Comparison of ENCODE assay signal across 9 cellular contexts in the genomic region with DNA sequence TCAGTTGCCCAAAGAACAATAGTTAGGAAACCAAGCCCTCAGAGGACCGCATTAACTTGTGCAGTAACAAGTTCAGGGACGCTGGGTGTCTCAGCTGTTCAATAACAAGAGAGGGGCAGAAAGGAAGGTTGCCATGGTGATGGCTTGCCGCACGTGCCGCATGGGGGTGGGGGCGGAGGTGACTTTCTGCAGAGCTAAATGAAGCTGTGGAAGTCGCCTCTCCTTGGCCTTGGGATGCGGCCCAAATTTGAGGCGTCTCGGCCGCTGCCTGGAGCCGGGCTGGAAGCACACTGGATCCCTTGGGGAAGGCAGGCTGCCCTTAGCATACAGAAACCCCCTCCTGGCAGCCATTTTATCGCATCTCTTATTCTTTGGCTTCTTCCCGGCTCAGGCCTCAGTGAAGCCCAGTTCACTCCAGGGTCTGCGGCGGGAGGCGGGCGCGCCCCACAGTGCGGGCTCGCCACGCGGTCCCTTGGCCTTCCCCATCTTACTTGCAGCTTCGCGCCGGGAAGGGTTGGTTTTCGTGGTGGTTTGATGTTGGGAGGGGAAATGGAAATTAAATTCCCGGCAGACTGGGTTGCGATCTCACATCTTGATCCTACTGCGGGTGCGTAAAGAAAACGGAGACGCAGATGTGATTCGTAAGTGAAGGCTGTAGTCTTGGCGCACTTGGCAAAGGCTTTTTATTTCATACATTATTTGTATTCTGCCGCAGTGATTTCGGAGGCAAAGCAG.
DNase-seq lines count a peak whose midpoint lies in the region; ATAC-seq lines count a peak whose summit lies in the region.
"Had no signal": no experiment of that assay in that cellular context is flagged by ENCODE, and none has a peak within 500 bp of the region (broad histone marks: within the 10 kb centered on the region; RNA-seq: fewer than 3 reads in every experiment).

No MANE protein-coding gene starts in this region.

- H3K4me3 Mint-ChIP-seq in activated T-helper 17 cell treated with anti-CD3 and anti-CD28 coated beads, Interleukin-2, amount 50 U/mL, for 72 hours, result peak overlapping the region; percentile 37

- peak; percentile 46 for DNase-seq in left ventricle myocardium superior
- DNase-seq in putamen (ENCODE audit: low spot score), result peak; percentile 31
- DNase-seq in HuH-7.5 (ENCODE audit: low spot score), result no peak

- no peaks in the 10 kb centered on the region for H3K4me1 Mint-ChIP-seq in activated T-helper 17 cell treated with anti-CD3 and anti-CD28 coated beads, Interleukin-2, amount 50 U/mL, for 72 hours

- H3K36me3 Mint-ChIP-seq in activated T-helper 17 cell treated with anti-CD3 and anti-CD28 coated beads, Interleukin-2, amount 50 U/mL, for 72 hours (ENCODE audit: low read depth), result no peaks in the 10 kb centered on the region

- peaks cover 5% of the 10 kb centered on the region for H3K9me3 Mint-ChIP-seq in activated T-helper 17 cell treated with anti-CD3 and anti-CD28 coated beads, Interleukin-2, amount 50 U/mL, for 72 hours

- H3K27ac Mint-ChIP-seq in activated T-helper 17 cell treated with anti-CD3 and anti-CD28 coated beads, Interleukin-2, amount 50 U/mL, for 72 hours, result no peak overlapping the region
- H3K27ac Mint-ChIP-seq: IgD-negative memory B cell had no signal

- intact Hi-C loops in left ventricle myocardium superior (cut with micrococcal nuclease), result loop anchor here (10.0 kb wide), 1 partner anchor 192 kb away; the partner anchor contains the start of gene FANCF

- ATAC-seq in HG02798 (IDR thresholded peaks at IDR 0.05; ENCODE audit: poor library complexity, unreplicated experiment) (peak; percentile 43), left ventricle myocardium superior (peak; percentile 75), HG03432 (IDR thresholded peaks at IDR 0.05; ENCODE audit: unreplicated experiment) (no peak), HG02571 (IDR thresholded peaks at IDR 0.05; ENCODE audit: unreplicated experiment) (no peak), GM18873 (IDR thresholded peaks at IDR 0.05; ENCODE audit: low FRiP score, unreplicated experiment) (no peak)
- ATAC-seq in activated T-helper 17 cell treated with anti-CD3 and anti-CD28 coated beads, Interleukin-2, amount 50 U/mL, for 72 hours (replicated peaks), result no peak

- H3K27me3 Mint-ChIP-seq in activated T-helper 17 cell treated with anti-CD3 and anti-CD28 coated beads, Interleukin-2, amount 50 U/mL, for 72 hours, result peaks cover 31% of the 10 kb centered on the region

Comparison
In these comparisons a context has a peak if more than half of its experiments do, and no peak if none do; other contexts are left out.
1. ATAC-seq: peak in HG02798 (single experiment) and left ventricle myocardium superior (single experiment); none in activated T-helper 17 cell treated with anti-CD3 and anti-CD28 coated beads, Interleukin-2, amount 50 U/mL, for 72 hours (single experiment), HG03432 (single experiment), HG02571 (single experiment) and GM18873 (single experiment).